10 cellular contexts compared by ENCODE assay signal in genomic region chr14:76514599-76514998, GRCh38.
DNase-seq lines count a peak whose midpoint lies in the region; ATAC-seq and TF ChIP-seq lines count a peak whose summit lies in the region.
"Had no signal": no experiment of that assay in that cellular context is flagged by ENCODE, and none has a peak within 500 bp of the region (broad histone marks: within the 10 kb centered on the region; RNA-seq: fewer than 3 reads in every experiment).

No MANE protein-coding gene starts in this region.

- no peaks in the 10 kb centered on the region for H3K4me1 Mint-ChIP-seq in activated T-helper 2 cell treated with anti-CD3 and anti-CD28 coated beads, Interferon-gamma antibody, Interleukin-2, Interleukin-4, amounts not matched to agents 10 μg/mL and 5 μg/mL and 100 μg/mL, durations not matched to agents 14 hours and 24 hours and 36 hours (ENCODE audit: low read depth)
- H3K4me1 Mint-ChIP-seq: activated B cell treated with CpG ODN at 0.5 μM for 24 hours had no signal

- H3K9me3 Mint-ChIP-seq in activated T-helper 2 cell treated with anti-CD3 and anti-CD28 coated beads, Interferon-gamma antibody, Interleukin-2, Interleukin-4, amounts not matched to agents 10 μg/mL and 5 μg/mL and 100 μg/mL, durations not matched to agents 14 hours and 24 hours and 36 hours, result no peaks in the 10 kb centered on the region
- H3K9me3 Mint-ChIP-seq: activated B cell treated with CpG ODN at 0.5 μM for 24 hours had no signal

- H3K27ac ChIP-seq in cardiac muscle cell, result no peak overlapping the region
- H3K27ac ChIP-seq: stomach had no signal

- intact Hi-C loops in left ventricle myocardium superior (cut with micrococcal nuclease), result no loop called here
- intact Hi-C loops in activated T-helper 2 cell treated with anti-CD3 and anti-CD28 coated beads, Interferon-gamma antibody, Interleukin-2, Interleukin-4, amounts not matched to agents 10 μg/mL and 5 μg/mL and 100 μg/mL, durations not matched to agents 14 hours and 24 hours and 36 hours (cut with micrococcal nuclease), result no loop called here

- peak in 1 of 2 donors; percentile 19 for DNase-seq in cardiac muscle cell (ENCODE audit: low read depth in 1 of 2, low spot score in 1 of 2)
- no peak for DNase-seq in left ventricle myocardium superior
- peak; percentile 10 for DNase-seq in NCI-H1092 treated with DMSO at 0.1 percent for 48 hours (lab: John Stamatoyannopoulos, UW)
- DNase-seq in cardiac fibroblast (ENCODE audit: low read depth in 2 of 2), result peak; percentile 3 to 5
- no peak for DNase-seq in NCI-H446 treated with DMSO at 0.1 percent for 48 hours (lab: John Stamatoyannopoulos, UW)
- DNase-seq in activated T-helper 2 cell treated with anti-CD3 and anti-CD28 coated beads, Interferon-gamma antibody, Interleukin-2, Interleukin-4, amounts not matched to agents 10 μg/mL and 5 μg/mL and 100 μg/mL, durations not matched to agents 14 hours and 24 hours and 36 hours (ENCODE audit: low spot score), result no peak
- DNase-seq: activated B cell treated with CpG ODN at 0.5 μM for 24 hours, stomach had no signal

- no peaks in the 10 kb centered on the region for H3K9me3 ChIP-seq in cardiac muscle cell (ENCODE audit: low read depth)
- H3K9me3 ChIP-seq: stomach had no signal

- H3K4me3 ChIP-seq in cardiac muscle cell, result no peak overlapping the region
- H3K4me3 ChIP-seq in cardiac fibroblast (replicated peaks in 1 of 2; ENCODE audit: low read depth in 2 of 2, low read length in 2 of 2), result no peak overlapping the region
- H3K4me3 ChIP-seq: stomach had no signal

- no peaks in the 10 kb centered on the region for H3K36me3 ChIP-seq in cardiac muscle cell
- H3K36me3 ChIP-seq: stomach had no signal

- no peak overlapping the region for H3K27ac Mint-ChIP-seq in activated T-helper 2 cell treated with anti-CD3 and anti-CD28 coated beads, Interferon-gamma antibody, Interleukin-2, Interleukin-4, amounts not matched to agents 10 μg/mL and 5 μg/mL and 100 μg/mL, durations not matched to agents 14 hours and 24 hours and 36 hours
- H3K27ac Mint-ChIP-seq: activated B cell treated with CpG ODN at 0.5 μM for 24 hours had no signal

- H3K4me3 Mint-ChIP-seq in activated T-helper 2 cell treated with anti-CD3 and anti-CD28 coated beads, Interferon-gamma antibody, Interleukin-2, Interleukin-4, amounts not matched to agents 10 μg/mL and 5 μg/mL and 100 μg/mL, durations not matched to agents 14 hours and 24 hours and 36 hours (ENCODE audit: low read depth), result no peak overlapping the region
- H3K4me3 Mint-ChIP-seq: activated B cell treated with CpG ODN at 0.5 μM for 24 hours had no signal

- peaks cover 9% of the 10 kb centered on the region for H3K27me3 Mint-ChIP-seq in activated T-helper 2 cell treated with anti-CD3 and anti-CD28 coated beads, Interferon-gamma antibody, Interleukin-2, Interleukin-4, amounts not matched to agents 10 μg/mL and 5 μg/mL and 100 μg/mL, durations not matched to agents 14 hours and 24 hours and 36 hours (ENCODE audit: low read depth)

- H3K4me1 ChIP-seq in cardiac muscle cell (ENCODE audit: low read depth), result no peaks in the 10 kb centered on the region
- H3K4me1 ChIP-seq: stomach had no signal

- no peaks in the 10 kb centered on the region for H3K27me3 ChIP-seq in cardiac muscle cell

- no peak for ATAC-seq in left ventricle myocardium superior
- no peak for ATAC-seq in HG03280 (IDR thresholded peaks at IDR 0.05; ENCODE audit: unreplicated experiment)
- no peak for ATAC-seq in HG02759 (IDR thresholded peaks at IDR 0.05; ENCODE audit: unreplicated experiment)

- no peaks in the 10 kb centered on the region for H3K36me3 Mint-ChIP-seq in activated T-helper 2 cell treated with anti-CD3 and anti-CD28 coated beads, Interferon-gamma antibody, Interleukin-2, Interleukin-4, amounts not matched to agents 10 μg/mL and 5 μg/mL and 100 μg/mL, durations not matched to agents 14 hours and 24 hours and 36 hours (ENCODE audit: low read depth)

- peak; percentile 17 for TF ChIP-seq CTCF in cardiac muscle cell (IDR thresholded peaks at IDR 0.05; ENCODE audit: low read depth, low read length)
- no peak for TF ChIP-seq CTCF in cardiac fibroblast (IDR thresholded peaks at IDR 0.05; ENCODE audit: low read depth, low read length)

Comparison
In these comparisons a context has a peak if more than half of its experiments do, and no peak if none do; other contexts are left out.
1. DNase-seq: peak in NCI-H1092 treated with DMSO at 0.1 percent for 48 hours (single experiment) and cardiac fibroblast (2 of 2); none in left ventricle myocardium superior (single experiment), NCI-H446 treated with DMSO at 0.1 percent for 48 hours (single experiment) and activated T-helper 2 cell treated with anti-CD3 and anti-CD28 coated beads, Interferon-gamma antibody, Interleukin-2, Interleukin-4, amounts not matched to agents 10 μg/mL and 5 μg/mL and 100 μg/mL, durations not matched to agents 14 hours and 24 hours and 36 hours (single experiment).